8 cellular contexts compared by ENCODE assay signal in genomic region chr17:31936615-31937609, GRCh38. TPM values are rescaled to one million over a fixed set of nuclear protein-coding genes. Genes with fewer than 3 reads are reported as not detected.
DNase-seq lines count a peak whose midpoint lies in the region; ATAC-seq, FAIRE-seq and TF ChIP-seq lines count a peak whose summit lies in the region.
"Not testable (repeated sequence)": the region's sequence is repeated elsewhere in the genome, so short reads cannot be mapped to it uniquely, and the experiment has no call there.

TSS of gene SUZ12 (plus strand) at chr17:31937007. CDS start at chr17:31937247, 240 bp downstream.

- H4K91ac ChIP-seq in H1 (replicated peaks; ENCODE audit: insufficient read length, low read length): not testable (repeated sequence)

- H3K18ac ChIP-seq in H1 (ENCODE audit: extremely low read depth, low read length) (peak within 1 kb of the TSS; percentile 81), mesendoderm (ENCODE audit: low read length) (peak within 1 kb of the TSS; percentile 100)

- H2AFZ ChIP-seq in H1 (ENCODE audit: low read length): 0 out of 2 replicates have a peak within 1 kb of the TSS, but pooled peaks have one; percentile 93

- H3K4me2 ChIP-seq in H1 (ENCODE audit: insufficient read depth in 1 of 2, low read depth in 2 of 2, low read length in 2 of 2): peak within 1 kb of the TSS; percentile 63 to 72
- not testable (repeated sequence) for H3K4me2 ChIP-seq in mesendoderm (ENCODE audit: low read length)

- not testable (repeated sequence) for H3K79me1 ChIP-seq in H1 (ENCODE audit: low read depth, low read length); mesendoderm (ENCODE audit: low read length)

- CTCF ChIA-PET in H1 (lab: Charles Lee; ENCODE audit: partially characterized antibody): interaction anchor here (0.6 to 1.2 kb wide), 4 partner anchors 23 to 75 kb away, joined by 3 to 5 read pairs (median 4); partner anchors contain the start of gene UTP6

- not testable (repeated sequence) for TF ChIP-seq CTCF in H1 (IDR thresholded peaks at IDR 0.05; ENCODE audit: control extremely low read depth in 1 of 3, insufficient read depth in 1 of 3, low read depth in 1 of 3, low read length in 3 of 3)

- H3K23ac ChIP-seq in H1 (ENCODE audit: insufficient read length); mesendoderm (ENCODE audit: low read length): not testable (repeated sequence)

- H2AK5ac ChIP-seq in H1 (ENCODE audit: low read depth, low read length); mesendoderm (ENCODE audit: low read length): not testable (repeated sequence)

- H3K79me2 ChIP-seq in H1 (ENCODE audit: control insufficient read depth in 1 of 2, insufficient read depth in 2 of 2, low read length in 2 of 2): peaks cover 13 to 38% of the 10 kb centered on the region in 2 experiments
- H3K79me2 ChIP-seq in mesendoderm (ENCODE audit: control insufficient read depth, insufficient read depth, low read length): peaks cover 16% of the 10 kb centered on the region

- H2BK15ac ChIP-seq in H1 (ENCODE audit: low read length); mesendoderm (replicated peaks; ENCODE audit: low read depth): not testable (repeated sequence)

- peak within 1 kb of the TSS; percentile 92; the same call in 1 of the 2 replicates for H4K8ac ChIP-seq in H1 (ENCODE audit: extremely low read depth, insufficient read depth, low read length)
- peak within 1 kb of the TSS; percentile 82 for H4K8ac ChIP-seq in mesendoderm (ENCODE audit: low read depth, low read length)

- H3K4me1 ChIP-seq in NT2/D1 (ENCODE audit: insufficient read depth, insufficient read length); H1 (replicated peaks in 1 of 4; ENCODE audit: control insufficient read depth in 3 of 4, insufficient read depth in 4 of 4, low read length in 3 of 4); mesendoderm (ENCODE audit: control insufficient read depth, low read depth, low read length): not testable (repeated sequence)

- POLR2A ChIA-PET in H1 (lab: Charles Lee; ENCODE audit: partially characterized antibody): interaction anchor here (0.7 to 2.4 kb wide), 5 partner anchors 10 to 174 kb away, joined by 3 to 13 read pairs (median 4); no protein-coding TSS in a partner anchor

- not testable (repeated sequence) for TF ChIP-seq EP300 in H1 (IDR thresholded peaks at IDR 0.05; ENCODE audit: borderline replicate concordance in 1 of 2, low read depth in 2 of 2, low read length in 2 of 2)

- H3K4me3 ChIP-seq in NT2/D1 (ENCODE audit: insufficient read length, low read depth) (peak within 1 kb of the TSS; percentile 80), H1 (ENCODE audit: extremely low read depth in 1 of 4, insufficient read depth in 2 of 4, low read depth in 3 of 4, low read length in 4 of 4) (peak within 1 kb of the TSS; percentile 65 to 77 (median 68)), mesendoderm (ENCODE audit: low read length) (peak within 1 kb of the TSS; percentile 71)

- H2BK120ac ChIP-seq in H1 (replicated peaks; ENCODE audit: low read depth, low read length): not testable (repeated sequence)
- peak within 1 kb of the TSS; percentile 76 for H2BK120ac ChIP-seq in mesendoderm (ENCODE audit: low read depth, low read length)

- ATAC-seq in GM21390 (IDR thresholded peaks at IDR 0.05; ENCODE audit: unreplicated experiment): peak; percentile 92

- H3K9ac ChIP-seq in NT2/D1 (ENCODE audit: insufficient read length, low read depth) (peak within 1 kb of the TSS; percentile 79), H1 (replicated peaks in 1 of 4; ENCODE audit: extremely low read depth in 1 of 4, low read depth in 3 of 4, low read length in 3 of 4) (peak within 1 kb of the TSS; percentile 82 to 90 (median 84)), mesendoderm (ENCODE audit: low read length) (peak within 1 kb of the TSS; percentile 95)

- not testable (repeated sequence) for H3K27me3 ChIP-seq in NT2/D1 (ENCODE audit: insufficient read depth, insufficient read length); H1 (replicated peaks in 1 of 4; ENCODE audit: control insufficient read depth in 3 of 4, extremely low read depth in 1 of 4, insufficient read depth in 3 of 4, low read length in 3 of 4); mesendoderm (ENCODE audit: insufficient read depth, low read length, poor library complexity)

- not testable (repeated sequence) for H2BK20ac ChIP-seq in H1 (ENCODE audit: low read length)

- H3K27ac ChIP-seq in H1 (ENCODE audit: low read depth, low read length) (peak within 1 kb of the TSS; percentile 86; the same call in 1 of the 2 replicates), mesendoderm (ENCODE audit: low read depth, low read length) (peak within 1 kb of the TSS; percentile 97)

- H3K56ac ChIP-seq in H1 (replicated peaks; ENCODE audit: insufficient read length, low read depth, low read length): peak within 1 kb of the TSS; percentile 82
- peak within 1 kb of the TSS; percentile 92 for H3K56ac ChIP-seq in mesendoderm (ENCODE audit: low read length)

- not testable (repeated sequence) for H2BK12ac ChIP-seq in H1 (ENCODE audit: low read depth, low read length)

- peak within 1 kb of the TSS; percentile 88 for H2BK5ac ChIP-seq in H1 (ENCODE audit: low read depth, low read length)
- H2BK5ac ChIP-seq in mesendoderm (ENCODE audit: low read length): not testable (repeated sequence)

- not testable (repeated sequence) for H3K4ac ChIP-seq in H1 (replicated peaks; ENCODE audit: insufficient read length, low read depth, low read length)
- H3K4ac ChIP-seq in mesendoderm (ENCODE audit: low read depth, low read length): peak within 1 kb of the TSS; percentile 78

- not testable (repeated sequence) for H3K14ac ChIP-seq in H1 (ENCODE audit: insufficient read length)

- peak within 1 kb of the TSS; percentile 80 for H4K5ac ChIP-seq in H1 (ENCODE audit: insufficient read length, low read depth, low read length)
- not testable (repeated sequence) for H4K5ac ChIP-seq in mesendoderm (ENCODE audit: low read length)

- H3K9me3 ChIP-seq in NT2/D1 (ENCODE audit: insufficient read depth, low read length); H1 (ENCODE audit: insufficient read depth in 2 of 2, low read depth in 1 of 2, low read length in 1 of 2): not testable (repeated sequence)

- WGBS in H1 (ENCODE audit: extremely low coverage in 1 of 2, insufficient coverage in 1 of 2, insufficient read length in 1 of 2, insufficient replicate concordance in 2 of 2, low coverage in 1 of 2, low lambda C conversion rate in 2 of 2, missing lambda C conversion rate in 1 of 2), 2 experiments: 0% methylated on average over 26 of the region's 93 CpGs; no CpG with 5 or more reads in 1 of the 2 experiments
- no CpG with 5 or more reads among the region's 93 CpGs for WGBS in mesendoderm (ENCODE audit: extremely low coverage, insufficient coverage, low lambda C conversion rate)

- FAIRE-seq in H1 (lab: Jason Lieb, UNC): not testable (repeated sequence)

- H3K23me2 ChIP-seq in H1 (ENCODE audit: low read depth, low read length): not testable (repeated sequence)

- not testable (repeated sequence) for TF ChIP-seq RAD21 in H1 (IDR thresholded peaks at IDR 0.05 in 1 of 2, conservative IDR thresholded peaks at IDR 0.05 in 1 of 2; ENCODE audit: low read depth in 2 of 2, low read length in 2 of 2)

- H4K20me1 ChIP-seq in H1 (replicated peaks in 1 of 2; ENCODE audit: control insufficient read depth in 1 of 2, insufficient read depth in 2 of 2, low read length in 2 of 2): not testable (repeated sequence)

- not testable (repeated sequence) for H3K36me3 ChIP-seq in NT2/D1 (ENCODE audit: insufficient read depth, insufficient read length, low read length); H1 (ENCODE audit: control insufficient read depth in 2 of 4, insufficient read depth in 4 of 4, low read length in 3 of 4); mesendoderm (ENCODE audit: control insufficient read depth, insufficient read depth, low read length)

- TF ChIP-seq POLR2A in H1 (IDR thresholded peaks at IDR 0.05; ENCODE audit: control extremely low read depth in 1 of 2, low read depth in 2 of 2, low read length in 2 of 2): peak; percentile 82 to 87

- DNase-seq in COR-L47 (lab: John Stamatoyannopoulos, UW) (peak; percentile 86), HUDEP-2 (lab: John Stamatoyannopoulos, UW; ENCODE audit: unreplicated experiment in 76 of 76) (peak in 74 of 76 experiments; percentile 10 to 90 (median 74)), NT2/D1 (ENCODE audit: low read depth, low spot score) (peak; percentile 65), H1 (ENCODE audit: low read depth in 1 of 2, low spot score in 2 of 2) (peak; percentile 31 to 88), mesendoderm (peak; percentile 94)
- DNase-seq in activated CD8-positive, alpha-beta memory T cell treated with anti-CD3 and anti-CD28 coated beads for 4 hours (ENCODE audit: low read depth in 2 of 2): peak; percentile 63 to 66
- peak; percentile 70 for DNase-seq in stimulated activated CD8-positive, alpha-beta memory T cell treated with anti-CD3 and anti-CD28 coated beads, Interleukin-12 subunit alpha, Interleukin-12 subunit beta, amount 100 ng/mL, for 1 hour (ENCODE audit: low read depth)

TF ChIP-seq in H1, 55 proteins besides CTCF, POLR2A, EP300 and RAD21 (continues in another document):
- TF ChIP-seq E2F6 (IDR thresholded peaks at IDR 0.05): peak; percentile 60; the same call in 1 of the 2 replicates
- peak; percentile 22; the same call in 1 of the 2 replicates for TF ChIP-seq EGR1 (IDR thresholded peaks at IDR 0.05; ENCODE audit: borderline replicate concordance, low read depth, low read length)
- TF ChIP-seq TAF1 (IDR thresholded peaks at IDR 0.05; ENCODE audit: low read depth, low read length): peak; percentile 74
- peak; percentile 43; the same call in 1 of the 2 replicates for TF ChIP-seq TBP (IDR thresholded peaks at IDR 0.05; ENCODE audit: low read depth, low read length)
- peak; percentile 48 for TF ChIP-seq ASH2L (IDR thresholded peaks at IDR 0.05; ENCODE audit: low read length)

RNA-seq across cellular contexts. Expression of gene SUZ12, which starts in this region (rescaled TPM):
- 32.1 and 34.6 TPM in 2 replicates for total RNA-seq in H1 (2021; fragmentation: NEBNext Ultra II Directional; extraction: Animal tissue kit (Norgen Biotek cat#: 25700))
- polyA plus RNA-seq in H1 (2011; rRNA removed): 5.3 and 9.1 TPM in 2 replicates
- 12.1 TPM for polyA plus RNA-seq in H1 (2011; cell fraction: cytosol; rRNA removed)
- polyA plus RNA-seq in H1 (2011; cell fraction: nucleus; rRNA removed): 7.6 TPM
- polyA plus RNA-seq in H1 (2012, experiment 1 of 2): 9.1 to 20.8 TPM (median 11.5 TPM) in 4 replicates
- polyA plus RNA-seq in H1 (2012, experiment 2 of 2): 2.1 TPM
- polyA plus RNA-seq in H1 (2013, experiment 1 of 2): 30.4 TPM
- 27.9 TPM for polyA plus RNA-seq in H1 (2013, experiment 2 of 2)
- 11.5 and 19.0 TPM in 2 replicates for polyA minus RNA-seq in H1 (2011; rRNA and poly(A)+ RNA removed)
- polyA minus RNA-seq in H1 (2011; cell fraction: cytosol; rRNA and poly(A)+ RNA removed): 14.6 TPM
- 17.6 TPM for polyA minus RNA-seq in H1 (2011; cell fraction: nucleus; rRNA and poly(A)+ RNA removed)
- 35.2 TPM for polyA plus RNA-seq in mesendoderm (2013, experiment 1 of 2)
- 35.9 TPM for polyA plus RNA-seq in mesendoderm (2013, experiment 2 of 2)

Comparison
In these comparisons a context has a peak if more than half of its experiments do, and no peak if none do; other contexts are left out.
1. Peak in every context shown above with its lines: DNase-seq, ATAC-seq, H3K4me3 ChIP-seq and H3K27ac ChIP-seq.